ENCODE assay signal across 9 cellular contexts in genomic region chr11:88301478-88302140, GRCh38. TPM values are rescaled to one million over a fixed set of nuclear protein-coding genes. Genes with fewer than 3 reads are reported as not detected.
DNase-seq lines count a peak whose midpoint lies in the region; ATAC-seq and TF ChIP-seq lines count a peak whose summit lies in the region.
"Had no signal": no experiment of that assay in that cellular context is flagged by ENCODE, and none has a peak within 500 bp of the region (broad histone marks: within the 10 kb centered on the region; RNA-seq: fewer than 3 reads in every experiment).

No MANE protein-coding gene starts in this region.

- no peak overlapping the region for H2AFZ ChIP-seq in SK-N-SH (ENCODE audit: low read depth)

- H3K27ac Mint-ChIP-seq in activated naive CD8-positive, alpha-beta T cell treated with anti-CD3 and anti-CD28 coated beads, Interleukin-2, amount 50 U/mL, for 24 hours: peak overlapping the region; percentile 79

- TF ChIP-seq CTCF in AG09309 (IDR thresholded peaks at IDR 0.05; ENCODE audit: control insufficient read depth, insufficient read depth, low read depth, low read length, missing control alignments): no peak
- TF ChIP-seq CTCF in SK-N-SH (IDR thresholded peaks at IDR 0.05): no peak

- ATAC-seq in GM18870 (IDR thresholded peaks at IDR 0.05; ENCODE audit: unreplicated experiment): peak; percentile 49
- peak; percentile 38 for ATAC-seq in HG02970 (IDR thresholded peaks at IDR 0.05; ENCODE audit: low FRiP score, unreplicated experiment)
- peak; percentile 48 for ATAC-seq in activated naive CD8-positive, alpha-beta T cell treated with anti-CD3 and anti-CD28 coated beads, Interleukin-2, amount 50 U/mL, for 24 hours

- peaks cover 75% of the 10 kb centered on the region for H3K36me3 Mint-ChIP-seq in activated naive CD8-positive, alpha-beta T cell treated with anti-CD3 and anti-CD28 coated beads, Interleukin-2, amount 50 U/mL, for 24 hours (ENCODE audit: low read depth)

- no peaks in the 10 kb centered on the region for H3K9me3 Mint-ChIP-seq in activated naive CD8-positive, alpha-beta T cell treated with anti-CD3 and anti-CD28 coated beads, Interleukin-2, amount 50 U/mL, for 24 hours

- peaks cover 29% of the 10 kb centered on the region for H3K4me1 Mint-ChIP-seq in activated naive CD8-positive, alpha-beta T cell treated with anti-CD3 and anti-CD28 coated beads, Interleukin-2, amount 50 U/mL, for 24 hours

- H3K9me3 ChIP-seq in SK-N-SH: no peaks in the 10 kb centered on the region

- H3K4me3 ChIP-seq in AG09309 (ENCODE audit: control insufficient read depth, low read depth, low read length) (no peak overlapping the region), SK-N-SH (ENCODE audit: low read depth in 2 of 2, low read length in 1 of 2) (no peak overlapping the region)

- H4K20me1 ChIP-seq in SK-N-SH (ENCODE audit: insufficient read depth): no peaks in the 10 kb centered on the region

- no peaks in the 10 kb centered on the region for H3F3A ChIP-seq in SK-N-SH (replicated peaks; ENCODE audit: insufficient read depth)

- CTCF ChIA-PET in SK-N-SH (lab: Yijun Ruan, JAX): no interaction called here

- H3K4me1 ChIP-seq in SK-N-SH (ENCODE audit: control insufficient read depth in 1 of 2, insufficient read depth in 2 of 2, low read depth in 1 of 2, low read length in 1 of 2): peaks cover 0 to 3% of the 10 kb centered on the region in 2 experiments; a peak in 1 of 4 replicates

- no peak for TF ChIP-seq RAD21 in SK-N-SH (IDR thresholded peaks at IDR 0.05; ENCODE audit: low read length)

- H3K4me2 ChIP-seq in SK-N-SH: no peak overlapping the region

- no peaks in the 10 kb centered on the region for H3K79me2 ChIP-seq in SK-N-SH (ENCODE audit: insufficient read depth)

- DNase-seq in AG09309 (ENCODE audit: low read depth) (peak; percentile 66), cerebellar cortex (ENCODE audit: low spot score) (no peak), SK-N-SH (no peak), AG08396 (ENCODE audit: low spot score) (no peak), G401 (ENCODE audit: low spot score) (no peak)
- no peak for DNase-seq in activated naive CD8-positive, alpha-beta T cell treated with anti-CD3 and anti-CD28 coated beads, Interleukin-2, amount 50 U/mL, for 24 hours

- H3K27ac ChIP-seq in SK-N-SH (ENCODE audit: low read depth in 2 of 2, low read length in 1 of 2): no peak overlapping the region
- H3K27ac ChIP-seq: epithelial cell of prostate had no signal

- no peaks in the 10 kb centered on the region for H3K27me3 ChIP-seq in SK-N-SH (ENCODE audit: insufficient read depth)

- POLR2A ChIA-PET in SK-N-SH (lab: Yijun Ruan, JAX): no interaction called here

- TF ChIP-seq EP300 in SK-N-SH (IDR thresholded peaks at IDR 0.05; ENCODE audit: borderline replicate concordance in 1 of 2, low read depth in 1 of 2, low read length in 1 of 2): no peak

- no peaks in the 10 kb centered on the region for H3K9me2 ChIP-seq in SK-N-SH

- H3K4me3 Mint-ChIP-seq in activated naive CD8-positive, alpha-beta T cell treated with anti-CD3 and anti-CD28 coated beads, Interleukin-2, amount 50 U/mL, for 24 hours: peak overlapping the region; percentile 30

- no peaks in the 10 kb centered on the region for H3K27me3 Mint-ChIP-seq in activated naive CD8-positive, alpha-beta T cell treated with anti-CD3 and anti-CD28 coated beads, Interleukin-2, amount 50 U/mL, for 24 hours

- no peak overlapping the region for H3K9ac ChIP-seq in SK-N-SH

- H3K36me3 ChIP-seq in SK-N-SH (replicated peaks in 1 of 2; ENCODE audit: control insufficient read depth in 1 of 2, insufficient read depth in 2 of 2, low read length in 1 of 2): peaks cover 0 to 8% of the 10 kb centered on the region in 2 experiments

- WGBS in SK-N-SH (ENCODE audit: low lambda C conversion rate): 77% methylated on average over 9 of the region's 9 CpGs

- in situ Hi-C loops in G401 (cut with HindIII; ENCODE audit: low sequenced_read_pairs): no loop called here

TF ChIP-seq in SK-N-SH, 30 proteins besides CTCF, POLR2A, EP300 and RAD21:
- TF ChIP-seq EZH2phosphoT487 (IDR thresholded peaks at IDR 0.05; ENCODE audit: borderline replicate concordance, low read depth) (no peak), POLR2AphosphoS5 (IDR thresholded peaks at IDR 0.05; ENCODE audit: low read depth, low read length) (no peak), TAF1 (IDR thresholded peaks at IDR 0.05; ENCODE audit: borderline replicate concordance, low read depth, low read length) (no peak), NRF1 (IDR thresholded peaks at IDR 0.05; ENCODE audit: low read depth, low read length) (no peak), MEF2A (IDR thresholded peaks at IDR 0.05; ENCODE audit: borderline replicate concordance, low read depth) (no peak), SMC3 (IDR thresholded peaks at IDR 0.05; ENCODE audit: low read depth, low read length) (no peak), RXRA (IDR thresholded peaks at IDR 0.05; ENCODE audit: borderline replicate concordance, low read depth) (no peak)
- TF ChIP-seq, protein P1, sequence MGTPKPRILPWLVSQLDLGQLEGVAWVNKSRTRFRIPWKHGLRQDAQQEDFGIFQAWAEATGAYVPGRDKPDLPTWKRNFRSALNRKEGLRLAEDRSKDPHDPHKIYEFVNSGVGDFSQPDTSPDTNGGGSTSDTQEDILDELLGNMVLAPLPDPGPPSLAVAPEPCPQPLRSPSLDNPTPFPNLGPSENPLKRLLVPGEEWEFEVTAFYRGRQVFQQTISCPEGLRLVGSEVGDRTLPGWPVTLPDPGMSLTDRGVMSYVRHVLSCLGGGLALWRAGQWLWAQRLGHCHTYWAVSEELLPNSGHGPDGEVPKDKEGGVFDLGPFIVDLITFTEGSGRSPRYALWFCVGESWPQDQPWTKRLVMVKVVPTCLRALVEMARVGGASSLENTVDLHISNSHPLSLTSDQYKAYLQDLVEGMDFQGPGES (IDR thresholded peaks at IDR 0.05; ENCODE audit: low read depth, low read length): no peak

RNA-seq across cellular contexts. Expression of gene CTSC, which starts 35.9 kb away (rescaled TPM):
- polyA plus RNA-seq in SK-N-SH (2012; rRNA removed): 101 and 104 TPM in 2 replicates
- 92.4 and 111 TPM in 2 replicates for polyA plus RNA-seq in SK-N-SH (2012; cell fraction: cytosol; rRNA removed)
- polyA plus RNA-seq in SK-N-SH (2012; cell fraction: nucleus; rRNA removed): 25.4 and 47.1 TPM in 2 replicates
- not detected in 2 replicates for total RNA-seq in G401 (2014; rRNA removed; shearing (Covaris generic))
